1 cellular context compared by ENCODE assay signal in genomic region chr20:2640260-2640659, GRCh38.
TF ChIP-seq lines count a peak whose summit lies in the region.

No MANE protein-coding gene starts in this region.

TF ChIP-seq in HepG2, 621 proteins besides CTCF, POLR2A, EP300 and RAD21:
- peak; percentile 57; the same call in 1 of the 2 replicates for TF ChIP-seq ZNF12 (CRISPR knock-in tag; IDR thresholded peaks at IDR 0.05)
- no peak for TF ChIP-seq RBFOX2 (IDR thresholded peaks at IDR 0.05; ENCODE audit: low read depth, low read length)
- no peak for TF ChIP-seq ZNF652 (CRISPR knock-in tag; IDR thresholded peaks at IDR 0.05; ENCODE audit: borderline replicate concordance, low read depth)
